In genomic region chr11:3609416-3610265, GRCh38 we compare ENCODE assay signal across 8 cellular contexts. TPM values are rescaled to one million over a fixed set of nuclear protein-coding genes. Genes with fewer than 3 reads are reported as not detected.
DNase-seq lines count a peak whose midpoint lies in the region; ATAC-seq and TF ChIP-seq lines count a peak whose summit lies in the region.

No MANE protein-coding gene starts in this region.

- H3K9me3 Mint-ChIP-seq in activated B cell treated with CpG ODN at 0.5 μM for 24 hours, result peaks cover 3% of the 10 kb centered on the region

- POLR2A ChIA-PET in activated B cell treated with CpG ODN at 0.5 μM for 24 hours (lab: Charles Lee), result no interaction called here

- no peak overlapping the region for H2AFZ ChIP-seq in Karpas-422 (ENCODE audit: low read length)

- H3K4me3 Mint-ChIP-seq in activated B cell treated with CpG ODN at 0.5 μM for 24 hours, result no peak overlapping the region

- intact Hi-C loops in activated B cell treated with CpG ODN at 0.5 μM for 24 hours (cut with micrococcal nuclease), result no loop called here

- H3K27me3 ChIP-seq in Karpas-422 (ENCODE audit: low read length), result no peaks in the 10 kb centered on the region
- H3K27me3 ChIP-seq in gastroesophageal sphincter, result no peaks in the 10 kb centered on the region

- no peaks in the 10 kb centered on the region for H4K20me1 ChIP-seq in Karpas-422 (ENCODE audit: insufficient read depth, low read depth, low read length)

- H3K9me3 ChIP-seq in Karpas-422 (ENCODE audit: low read length), result no peaks in the 10 kb centered on the region
- no peaks in the 10 kb centered on the region for H3K9me3 ChIP-seq in gastroesophageal sphincter

- H3K27me3 Mint-ChIP-seq in activated B cell treated with CpG ODN at 0.5 μM for 24 hours, result no peaks in the 10 kb centered on the region

- DNase-seq in activated CD8-positive, alpha-beta memory T cell treated with anti-CD3 and anti-CD28 coated beads for 24 hours, result peak; percentile 56
- DNase-seq in activated CD8-positive, alpha-beta memory T cell treated with anti-CD3 and anti-CD28 coated beads, Interleukin-2, amount 50 U/mL, for 4 hours, result no peak
- peak; percentile 79 for DNase-seq in Karpas-422
- DNase-seq in activated B cell treated with CpG ODN at 0.5 μM for 24 hours, result no peak
- DNase-seq in retinal pigment epithelial cell (ENCODE audit: low read depth), result no peak
- DNase-seq in OCI-M2 (lab: John Stamatoyannopoulos, UW; ENCODE audit: unreplicated experiment), result no peak

- no peak for ATAC-seq in activated B cell treated with CpG ODN at 0.5 μM for 24 hours (ENCODE audit: low read depth)
- ATAC-seq in gastroesophageal sphincter, result peak; percentile 36
- ATAC-seq in HG03097 (IDR thresholded peaks at IDR 0.05; ENCODE audit: low FRiP score, unreplicated experiment), result no peak

- no peak for TF ChIP-seq EP300 in gastroesophageal sphincter (IDR thresholded peaks at IDR 0.05)

- H3K4me3 ChIP-seq in Karpas-422 (ENCODE audit: low read length) (no peak overlapping the region), gastroesophageal sphincter (no peak overlapping the region), retinal pigment epithelial cell (ENCODE audit: low read length) (no peak overlapping the region)

- no peaks in the 10 kb centered on the region for H3K4me1 ChIP-seq in Karpas-422 (ENCODE audit: low read length)
- H3K4me1 ChIP-seq in gastroesophageal sphincter, result no peaks in the 10 kb centered on the region

- H3K79me2 ChIP-seq in Karpas-422 (ENCODE audit: low read length), result no peaks in the 10 kb centered on the region

- no peaks in the 10 kb centered on the region for H3K36me3 ChIP-seq in Karpas-422 (ENCODE audit: insufficient read depth, low read length)
- no peaks in the 10 kb centered on the region for H3K36me3 ChIP-seq in gastroesophageal sphincter

- no peak for TF ChIP-seq POLR2A in gastroesophageal sphincter (IDR thresholded peaks at IDR 0.05)

- no peak overlapping the region for H3K27ac ChIP-seq in Karpas-422 (ENCODE audit: low read length)
- H3K27ac ChIP-seq in gastroesophageal sphincter, result no peak overlapping the region

- H3K27ac Mint-ChIP-seq in activated B cell treated with CpG ODN at 0.5 μM for 24 hours, result no peak overlapping the region

- H3K9me2 ChIP-seq in Karpas-422 (replicated peaks; ENCODE audit: insufficient read depth, low read length), result no peaks in the 10 kb centered on the region

- H3K4me1 Mint-ChIP-seq in activated B cell treated with CpG ODN at 0.5 μM for 24 hours, result peaks cover 9% of the 10 kb centered on the region

- no peak overlapping the region for H3K4me2 ChIP-seq in Karpas-422 (ENCODE audit: low read depth, low read length, poor library complexity, severe bottlenecking)

- CTCF ChIA-PET in activated B cell treated with CpG ODN at 0.5 μM for 24 hours (lab: Charles Lee), result no interaction called here

- WGBS in gastroesophageal sphincter (ENCODE audit: low coverage in 1 of 2), 2 donors, result 56 to 66% methylated on average over 5 to 6 of the region's 7 CpGs

- no peak overlapping the region for H3K9ac ChIP-seq in Karpas-422 (ENCODE audit: low read length)

- H3K36me3 Mint-ChIP-seq in activated B cell treated with CpG ODN at 0.5 μM for 24 hours (ENCODE audit: low read depth), result no peaks in the 10 kb centered on the region

- TF ChIP-seq CTCF in activated B cell treated with CpG ODN at 0.5 μM for 24 hours (IDR thresholded peaks at IDR 0.05), result peak; percentile 44
- TF ChIP-seq CTCF in gastroesophageal sphincter (IDR thresholded peaks at IDR 0.05), result peak; percentile 51 to 80 (median 70)
- peak; percentile 92 for TF ChIP-seq CTCF in retinal pigment epithelial cell (conservative IDR thresholded peaks at IDR 0.05; ENCODE audit: low read depth, low read length)

RNA-seq across cellular contexts. Expression of gene ART5, which starts 32.2 kb away (rescaled TPM):
- not detected in 2 replicates for total RNA-seq in Karpas-422 (2014; rRNA removed; shearing (Covaris generic); ENCODE audit: low replicate concordance)
- total RNA-seq in activated B cell treated with CpG ODN at 0.5 μM for 24 hours, result not detected in 2 replicates
- under 1 TPM in 1 of 4 donors, not detected in 3; 0.27 TPM for total RNA-seq in gastroesophageal sphincter

RNA-seq across cellular contexts. Expression of gene ART1, which starts 35.3 kb away (rescaled TPM):
- total RNA-seq in Karpas-422 (2014; rRNA removed; shearing (Covaris generic); ENCODE audit: low replicate concordance), result not detected in 2 replicates
- total RNA-seq in activated B cell treated with CpG ODN at 0.5 μM for 24 hours (not detected in 2 replicates), gastroesophageal sphincter (not detected)

Comparison
In these comparisons a context has a peak if more than half of its experiments do, and no peak if none do; other contexts are left out.
1. DNase-seq: peak in activated CD8-positive, alpha-beta memory T cell treated with anti-CD3 and anti-CD28 coated beads for 24 hours (single experiment) and Karpas-422 (single experiment); none in activated CD8-positive, alpha-beta memory T cell treated with anti-CD3 and anti-CD28 coated beads, Interleukin-2, amount 50 U/mL, for 4 hours (single experiment), activated B cell treated with CpG ODN at 0.5 μM for 24 hours (single experiment), retinal pigment epithelial cell (single experiment) and OCI-M2 (single experiment).
2. Peak in every context shown above with its lines, with median percentiles within 50 percentile points of each other: CTCF ChIP-seq.